Comparison of ENCODE assay signal across 10 cellular contexts in genomic region chr12:57237653-57237951, GRCh38. TPM values are rescaled to one million over a fixed set of nuclear protein-coding genes. Genes with fewer than 3 reads are reported as not detected.
DNase-seq lines count a peak whose midpoint lies in the region; ATAC-seq and TF ChIP-seq lines count a peak whose summit lies in the region.
"Had no signal": no experiment of that assay in that cellular context is flagged by ENCODE, and none has a peak within 500 bp of the region (broad histone marks: within the 10 kb centered on the region; RNA-seq: fewer than 3 reads in every experiment).

No MANE protein-coding gene starts in this region.

- TF ChIP-seq CTCF in neural crest cell (conservative IDR thresholded peaks at IDR 0.05): no peak

- H3K4me3 Mint-ChIP-seq in activated naive CD8-positive, alpha-beta T cell treated with anti-CD3 and anti-CD28 coated beads, Interleukin-2, amount 50 U/mL, for 24 hours: peak overlapping the region; percentile 41
- H3K4me3 Mint-ChIP-seq in neural crest cell: peak overlapping the region; percentile 90

- peaks cover 46% of the 10 kb centered on the region for H3K27me3 Mint-ChIP-seq in activated naive CD8-positive, alpha-beta T cell treated with anti-CD3 and anti-CD28 coated beads, Interleukin-2, amount 50 U/mL, for 24 hours
- peaks cover 70% of the 10 kb centered on the region for H3K27me3 Mint-ChIP-seq in neural crest cell (ENCODE audit: low read depth)

- DNase-seq in NCI-H1417 (lab: John Stamatoyannopoulos, UW): peak; percentile 43 to 83 (median 61)
- DNase-seq in NCI-H1417 treated with DMSO at 0.1 percent for 48 hours (lab: John Stamatoyannopoulos, UW): no peak
- DNase-seq in NCI-H2029 treated with DMSO at 0.1 percent for 48 hours (lab: John Stamatoyannopoulos, UW): peak; percentile 23
- DNase-seq in activated naive CD8-positive, alpha-beta T cell treated with anti-CD3 and anti-CD28 coated beads, Interleukin-2, amount 50 U/mL, for 24 hours: no peak
- DNase-seq in neural crest cell (ENCODE audit: low read depth, low spot score): no peak
- DNase-seq: activated CD4-positive, alpha-beta T cell treated with anti-CD3 and anti-CD28 coated beads, Interleukin-2, amount 50 U/mL, for 4 hours had no signal

- H3K9me3 Mint-ChIP-seq in activated naive CD8-positive, alpha-beta T cell treated with anti-CD3 and anti-CD28 coated beads, Interleukin-2, amount 50 U/mL, for 24 hours: no peaks in the 10 kb centered on the region
- no peaks in the 10 kb centered on the region for H3K9me3 Mint-ChIP-seq in neural crest cell

- no peak overlapping the region for H3K27ac Mint-ChIP-seq in activated naive CD8-positive, alpha-beta T cell treated with anti-CD3 and anti-CD28 coated beads, Interleukin-2, amount 50 U/mL, for 24 hours
- no peak overlapping the region for H3K27ac Mint-ChIP-seq in neural crest cell (ENCODE audit: unreplicated experiment)

- no peak for ATAC-seq in activated naive CD8-positive, alpha-beta T cell treated with anti-CD3 and anti-CD28 coated beads, Interleukin-2, amount 50 U/mL, for 24 hours
- ATAC-seq in HG02973 (IDR thresholded peaks at IDR 0.05; ENCODE audit: unreplicated experiment) (no peak), HG03378 (IDR thresholded peaks at IDR 0.05; ENCODE audit: unreplicated experiment) (no peak), GM21515 (IDR thresholded peaks at IDR 0.05; ENCODE audit: unreplicated experiment) (no peak)
- ATAC-seq: A549 had no signal

- H3K4me1 Mint-ChIP-seq in activated naive CD8-positive, alpha-beta T cell treated with anti-CD3 and anti-CD28 coated beads, Interleukin-2, amount 50 U/mL, for 24 hours: peaks cover 68% of the 10 kb centered on the region
- H3K4me1 Mint-ChIP-seq in neural crest cell: peaks cover 61% of the 10 kb centered on the region

- peaks cover 22% of the 10 kb centered on the region for H3K36me3 Mint-ChIP-seq in activated naive CD8-positive, alpha-beta T cell treated with anti-CD3 and anti-CD28 coated beads, Interleukin-2, amount 50 U/mL, for 24 hours (ENCODE audit: low read depth)
- H3K36me3 Mint-ChIP-seq in neural crest cell (ENCODE audit: low read depth): peaks cover 12% of the 10 kb centered on the region

RNA-seq across cellular contexts. Expression of gene SHMT2, which starts 8.1 kb away (rescaled TPM):
- total RNA-seq in neural crest cell: 225 and 230 TPM in 2 replicates

RNA-seq across cellular contexts. Expression of gene STAC3, which starts 13.4 kb away (rescaled TPM):
- total RNA-seq in neural crest cell: 3.8 and 4.1 TPM in 2 replicates

RNA-seq across cellular contexts. Expression of gene NXPH4, which starts 21.0 kb away (rescaled TPM):
- total RNA-seq in neural crest cell: 0.71 and 0.91 TPM in 2 replicates

Comparison
In these comparisons a context has a peak if more than half of its experiments do, and no peak if none do; other contexts are left out.
1. DNase-seq: peak in NCI-H1417 (3 of 3) and NCI-H2029 treated with DMSO at 0.1 percent for 48 hours (single experiment); none in NCI-H1417 treated with DMSO at 0.1 percent for 48 hours (single experiment), activated naive CD8-positive, alpha-beta T cell treated with anti-CD3 and anti-CD28 coated beads, Interleukin-2, amount 50 U/mL, for 24 hours (single experiment) and neural crest cell (single experiment).